20 cellular contexts compared by ENCODE assay signal in the genomic region with DNA sequence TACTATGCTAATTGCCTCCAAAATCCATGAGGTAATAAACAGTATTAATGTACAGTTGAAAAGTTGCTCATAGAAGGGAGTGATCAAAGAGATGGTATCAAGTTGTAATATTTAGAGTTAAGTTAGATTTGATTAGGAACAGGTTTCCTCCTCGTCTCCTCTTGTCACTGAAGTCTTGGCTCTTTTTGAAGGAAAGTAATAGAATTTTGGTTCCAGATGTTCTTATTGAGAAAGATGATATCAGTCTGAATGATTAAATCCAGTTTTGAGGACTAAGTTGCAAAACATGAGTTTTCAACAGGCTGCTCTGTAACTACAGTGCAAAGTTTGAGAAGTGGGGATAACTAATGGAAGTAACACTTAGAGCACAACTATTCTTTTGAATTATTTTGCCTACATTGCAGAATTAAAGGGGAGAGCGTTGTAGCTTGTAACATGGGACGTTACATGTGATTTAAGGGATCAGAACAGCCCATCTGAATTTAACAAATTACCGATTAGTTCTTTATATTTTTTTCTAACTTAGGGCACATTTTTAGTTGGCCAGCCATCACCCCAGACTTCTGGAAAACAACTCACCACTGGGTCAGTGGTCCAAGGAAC.
"Had no signal": no experiment of that assay in that cellular context is flagged by ENCODE, and none has a peak within 500 bp of the region (broad histone marks: within the 10 kb centered on the region; RNA-seq: fewer than 3 reads in every experiment).

No MANE protein-coding gene starts in this region.

- H3K4me3 ChIP-seq: coronary artery, left ventricle myocardium inferior, ovary, prostate gland, upper lobe of left lung had no signal

- H3K9me3 Mint-ChIP-seq: activated naive CD4-positive, alpha-beta T cell treated with anti-CD3 and anti-CD28 coated beads for 36 hours; activated naive CD8-positive, alpha-beta T cell treated with anti-CD3 and anti-CD28 coated beads, Interleukin-2, amount 10 ng/mL, durations not matched to agents 7 days and 5 days; activated T-cell treated with anti-CD3 and anti-CD28 coated beads, Interleukin-2, amount 50 U/mL, for 4 hours; naive thymus-derived CD8-positive, alpha-beta T cell had no signal

- H3K4me1 ChIP-seq: prostate gland, upper lobe of left lung had no signal

- DNase-seq: activated CD4-positive, alpha-beta T cell treated with anti-CD3 and anti-CD28 coated beads, Interleukin-2, amount 50 U/mL, for 4 hours; activated CD8-positive, alpha-beta memory T cell treated with anti-CD3 and anti-CD28 coated beads, Interleukin-2, amount 50 U/mL, for 48 hours; activated effector memory CD4-positive, alpha-beta T cell treated with Interleukin-2 at 50 U/mL for 16 hours; activated naive CD4-positive, alpha-beta T cell treated with anti-CD3 and anti-CD28 coated beads for 36 hours; activated naive CD8-positive, alpha-beta T cell treated with anti-CD3 and anti-CD28 coated beads, Interleukin-2, amount 10 ng/mL, durations not matched to agents 7 days and 5 days; activated T-cell treated with anti-CD3 and anti-CD28 coated beads, Interleukin-2, amount 50 U/mL, for 4 hours; amygdala; erythroblast; glutamatergic neuron; hippocampal formation; left ventricle myocardium inferior; naive thymus-derived CD8-positive, alpha-beta T cell; ovary; stimulated activated CD4-positive, alpha-beta T cell treated with anti-CD3 and anti-CD28 coated beads, Interleukin-4, amount 100 ng/mL, for 4 hours; stimulated activated naive CD8-positive, alpha-beta T cell treated with anti-CD3 and anti-CD28 coated beads, Interleukin-15, Interleukin-2, amounts not matched to agents 100 U/mL and 50 U/mL, for 24 hours; T-helper 1 cell; T-helper 9 cell had no signal

- H3K9me3 ChIP-seq: left ventricle myocardium inferior, ovary, prostate gland, upper lobe of left lung had no signal

- H3K27me3 ChIP-seq: ovary, upper lobe of left lung had no signal

- ATAC-seq: activated T-cell treated with anti-CD3 and anti-CD28 coated beads, Interleukin-2, amount 50 U/mL, for 4 hours; naive thymus-derived CD8-positive, alpha-beta T cell; stimulated activated naive CD8-positive, alpha-beta T cell treated with anti-CD3 and anti-CD28 coated beads, Interleukin-15, Interleukin-2, amounts not matched to agents 100 U/mL and 50 U/mL, for 24 hours had no signal

- H3K4me1 Mint-ChIP-seq: activated naive CD8-positive, alpha-beta T cell treated with anti-CD3 and anti-CD28 coated beads, Interleukin-2, amount 10 ng/mL, durations not matched to agents 7 days and 5 days; naive thymus-derived CD8-positive, alpha-beta T cell had no signal

- H3K4me3 Mint-ChIP-seq: activated naive CD4-positive, alpha-beta T cell treated with anti-CD3 and anti-CD28 coated beads for 36 hours; activated naive CD8-positive, alpha-beta T cell treated with anti-CD3 and anti-CD28 coated beads, Interleukin-2, amount 10 ng/mL, durations not matched to agents 7 days and 5 days; activated T-cell treated with anti-CD3 and anti-CD28 coated beads, Interleukin-2, amount 50 U/mL, for 4 hours; naive thymus-derived CD8-positive, alpha-beta T cell had no signal

- H3K27ac ChIP-seq: coronary artery, left ventricle myocardium inferior, ovary had no signal

- H3K27ac Mint-ChIP-seq: activated naive CD4-positive, alpha-beta T cell treated with anti-CD3 and anti-CD28 coated beads for 36 hours; activated naive CD8-positive, alpha-beta T cell treated with anti-CD3 and anti-CD28 coated beads, Interleukin-2, amount 10 ng/mL, durations not matched to agents 7 days and 5 days had no signal

- H3K36me3 ChIP-seq: ovary, prostate gland had no signal

- H3K27me3 Mint-ChIP-seq: activated naive CD8-positive, alpha-beta T cell treated with anti-CD3 and anti-CD28 coated beads, Interleukin-2, amount 10 ng/mL, durations not matched to agents 7 days and 5 days; naive thymus-derived CD8-positive, alpha-beta T cell had no signal
